2 cellular contexts compared by ENCODE assay signal in the genomic region with DNA sequence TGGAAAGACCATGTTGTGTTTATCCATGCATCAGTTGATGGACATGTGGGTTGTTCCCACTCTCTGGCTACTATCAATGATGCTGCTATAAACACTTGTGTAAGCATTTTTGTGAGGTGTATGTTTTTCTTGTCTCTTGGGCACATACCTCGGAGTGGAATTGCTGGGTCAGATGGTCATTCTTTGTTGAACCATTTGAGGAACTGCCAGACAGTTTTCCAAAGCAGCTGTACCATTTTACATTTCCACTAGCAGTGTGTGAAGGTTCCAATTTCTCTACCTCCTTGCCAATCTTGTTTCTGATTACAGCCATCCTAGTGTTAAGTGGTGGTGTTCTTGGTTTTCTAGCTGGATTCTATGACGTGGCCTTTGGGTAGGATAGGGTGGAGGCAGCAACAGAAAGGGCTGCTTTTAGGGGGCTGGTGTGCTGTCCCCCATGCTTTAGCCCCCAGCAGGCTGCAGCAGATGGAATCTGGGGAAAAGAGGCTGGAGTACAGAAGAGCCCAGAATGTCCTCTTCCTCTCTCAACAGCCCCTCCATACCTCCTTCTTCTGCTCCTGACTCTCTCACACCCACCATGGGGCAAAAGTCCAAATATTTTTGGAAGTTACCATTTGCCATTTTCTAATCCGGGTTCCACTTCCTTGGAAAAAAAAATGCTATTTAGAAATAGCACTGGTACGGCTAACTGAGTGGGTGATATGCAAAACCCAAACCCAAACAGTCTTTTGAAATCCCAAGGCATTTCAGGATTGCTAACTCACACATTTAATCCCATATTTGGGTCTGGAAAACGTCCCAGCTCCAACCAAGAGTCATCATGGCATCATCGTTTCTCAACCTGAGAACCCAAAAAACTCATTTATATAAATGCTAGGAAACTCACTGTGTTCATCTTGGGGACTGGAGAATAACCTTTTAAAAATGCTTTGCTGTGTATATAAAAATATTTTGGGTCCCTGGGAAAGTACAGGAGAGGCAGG.
A peak's percentile ranks its signal among the peaks of the same experiment; 100 is the strongest.
TF ChIP-seq lines count a peak whose summit lies in the region.

No MANE protein-coding gene starts in this region.

TF ChIP-seq in SK-N-SH, 30 proteins besides CTCF, POLR2A, EP300 and RAD21 (continued from another document and continues in another):
- TF ChIP-seq, protein P1, sequence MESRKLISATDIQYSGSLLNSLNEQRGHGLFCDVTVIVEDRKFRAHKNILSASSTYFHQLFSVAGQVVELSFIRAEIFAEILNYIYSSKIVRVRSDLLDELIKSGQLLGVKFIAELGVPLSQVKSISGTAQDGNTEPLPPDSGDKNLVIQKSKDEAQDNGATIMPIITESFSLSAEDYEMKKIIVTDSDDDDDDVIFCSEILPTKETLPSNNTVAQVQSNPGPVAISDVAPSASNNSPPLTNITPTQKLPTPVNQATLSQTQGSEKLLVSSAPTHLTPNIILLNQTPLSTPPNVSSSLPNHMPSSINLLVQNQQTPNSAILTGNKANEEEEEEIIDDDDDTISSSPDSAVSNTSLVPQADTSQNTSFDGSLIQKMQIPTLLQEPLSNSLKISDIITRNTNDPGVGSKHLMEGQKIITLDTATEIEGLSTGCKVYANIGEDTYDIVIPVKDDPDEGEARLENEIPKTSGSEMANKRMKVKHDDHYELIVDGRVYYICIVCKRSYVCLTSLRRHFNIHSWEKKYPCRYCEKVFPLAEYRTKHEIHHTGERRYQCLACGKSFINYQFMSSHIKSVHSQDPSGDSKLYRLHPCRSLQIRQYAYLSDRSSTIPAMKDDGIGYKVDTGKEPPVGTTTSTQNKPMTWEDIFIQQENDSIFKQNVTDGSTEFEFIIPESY (IDR thresholded peaks at IDR 0.05; ENCODE audit: borderline replicate concordance, low read depth) = no peak
- no peak for TF ChIP-seq EZH2phosphoT487 (IDR thresholded peaks at IDR 0.05; ENCODE audit: borderline replicate concordance, low read depth)
- no peak for TF ChIP-seq ELF1 (IDR thresholded peaks at IDR 0.05)
- TF ChIP-seq MEF2A (IDR thresholded peaks at IDR 0.05; ENCODE audit: borderline replicate concordance, low read depth) = no peak
- no peak for TF ChIP-seq RFX5 (IDR thresholded peaks at IDR 0.05; ENCODE audit: low read length)
- peak; percentile 21; the same call in 1 of the 2 replicates for TF ChIP-seq TCF12 (IDR thresholded peaks at IDR 0.05)
- TF ChIP-seq GATA2 (CRISPR knock-in tag; IDR thresholded peaks at IDR 0.05) = no peak
- 0 out of 2 replicates have a peak, but pooled peaks have one; percentile 28 for TF ChIP-seq JUND (IDR thresholded peaks at IDR 0.05)
- no peak for TF ChIP-seq SMC3 (IDR thresholded peaks at IDR 0.05; ENCODE audit: low read depth, low read length)
- no peak for TF ChIP-seq MXI1 (IDR thresholded peaks at IDR 0.05; ENCODE audit: low read depth, low read length)
- no peak for TF ChIP-seq TAF1 (IDR thresholded peaks at IDR 0.05; ENCODE audit: borderline replicate concordance, low read depth, low read length)
- TF ChIP-seq, protein P2, sequence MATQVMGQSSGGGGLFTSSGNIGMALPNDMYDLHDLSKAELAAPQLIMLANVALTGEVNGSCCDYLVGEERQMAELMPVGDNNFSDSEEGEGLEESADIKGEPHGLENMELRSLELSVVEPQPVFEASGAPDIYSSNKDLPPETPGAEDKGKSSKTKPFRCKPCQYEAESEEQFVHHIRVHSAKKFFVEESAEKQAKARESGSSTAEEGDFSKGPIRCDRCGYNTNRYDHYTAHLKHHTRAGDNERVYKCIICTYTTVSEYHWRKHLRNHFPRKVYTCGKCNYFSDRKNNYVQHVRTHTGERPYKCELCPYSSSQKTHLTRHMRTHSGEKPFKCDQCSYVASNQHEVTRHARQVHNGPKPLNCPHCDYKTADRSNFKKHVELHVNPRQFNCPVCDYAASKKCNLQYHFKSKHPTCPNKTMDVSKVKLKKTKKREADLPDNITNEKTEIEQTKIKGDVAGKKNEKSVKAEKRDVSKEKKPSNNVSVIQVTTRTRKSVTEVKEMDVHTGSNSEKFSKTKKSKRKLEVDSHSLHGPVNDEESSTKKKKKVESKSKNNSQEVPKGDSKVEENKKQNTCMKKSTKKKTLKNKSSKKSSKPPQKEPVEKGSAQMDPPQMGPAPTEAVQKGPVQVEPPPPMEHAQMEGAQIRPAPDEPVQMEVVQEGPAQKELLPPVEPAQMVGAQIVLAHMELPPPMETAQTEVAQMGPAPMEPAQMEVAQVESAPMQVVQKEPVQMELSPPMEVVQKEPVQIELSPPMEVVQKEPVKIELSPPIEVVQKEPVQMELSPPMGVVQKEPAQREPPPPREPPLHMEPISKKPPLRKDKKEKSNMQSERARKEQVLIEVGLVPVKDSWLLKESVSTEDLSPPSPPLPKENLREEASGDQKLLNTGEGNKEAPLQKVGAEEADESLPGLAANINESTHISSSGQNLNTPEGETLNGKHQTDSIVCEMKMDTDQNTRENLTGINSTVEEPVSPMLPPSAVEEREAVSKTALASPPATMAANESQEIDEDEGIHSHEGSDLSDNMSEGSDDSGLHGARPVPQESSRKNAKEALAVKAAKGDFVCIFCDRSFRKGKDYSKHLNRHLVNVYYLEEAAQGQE (IDR thresholded peaks at IDR 0.05; ENCODE audit: low read depth, low read length) = no peak
- TF ChIP-seq, protein P3, sequence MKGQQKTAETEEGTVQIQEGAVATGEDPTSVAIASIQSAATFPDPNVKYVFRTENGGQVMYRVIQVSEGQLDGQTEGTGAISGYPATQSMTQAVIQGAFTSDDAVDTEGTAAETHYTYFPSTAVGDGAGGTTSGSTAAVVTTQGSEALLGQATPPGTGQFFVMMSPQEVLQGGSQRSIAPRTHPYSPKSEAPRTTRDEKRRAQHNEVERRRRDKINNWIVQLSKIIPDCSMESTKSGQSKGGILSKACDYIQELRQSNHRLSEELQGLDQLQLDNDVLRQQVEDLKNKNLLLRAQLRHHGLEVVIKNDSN (IDR thresholded peaks at IDR 0.05; ENCODE audit: borderline replicate concordance, low read depth) = no peak
- TF ChIP-seq RCOR1 (IDR thresholded peaks at IDR 0.05; ENCODE audit: low read length) = no peak
- TF ChIP-seq, protein P4, sequence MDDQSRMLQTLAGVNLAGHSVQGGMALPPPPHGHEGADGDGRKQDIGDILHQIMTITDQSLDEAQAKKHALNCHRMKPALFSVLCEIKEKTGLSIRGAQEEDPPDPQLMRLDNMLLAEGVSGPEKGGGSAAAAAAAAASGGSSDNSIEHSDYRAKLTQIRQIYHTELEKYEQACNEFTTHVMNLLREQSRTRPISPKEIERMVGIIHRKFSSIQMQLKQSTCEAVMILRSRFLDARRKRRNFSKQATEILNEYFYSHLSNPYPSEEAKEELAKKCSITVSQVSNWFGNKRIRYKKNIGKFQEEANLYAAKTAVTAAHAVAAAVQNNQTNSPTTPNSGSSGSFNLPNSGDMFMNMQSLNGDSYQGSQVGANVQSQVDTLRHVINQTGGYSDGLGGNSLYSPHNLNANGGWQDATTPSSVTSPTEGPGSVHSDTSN (IDR thresholded peaks at IDR 0.05) = no peak
- no peak for TF ChIP-seq CHD2 (IDR thresholded peaks at IDR 0.05; ENCODE audit: low read length, partially characterized antibody)
- TF ChIP-seq NFIC (IDR thresholded peaks at IDR 0.05; ENCODE audit: borderline replicate concordance) = peak; percentile 34; the same call in 1 of the 2 replicates
- TF ChIP-seq FOSL2 (IDR thresholded peaks at IDR 0.05; ENCODE audit: borderline replicate concordance, low read depth) = peak; percentile 36; the same call in 1 of the 2 replicates
- TF ChIP-seq YY1 (IDR thresholded peaks at IDR 0.05; ENCODE audit: low read depth) = no peak
- TF ChIP-seq TEAD4 (IDR thresholded peaks at IDR 0.05; ENCODE audit: borderline replicate concordance, insufficient read depth) = no peak

TF ChIP-seq in SK-N-SH treated with all-trans-retinoic acid at 6 μM for 48 hours, 23 proteins besides CTCF, POLR2A, EP300 and RAD21 (continued from another document):
- TF ChIP-seq, protein P5, sequence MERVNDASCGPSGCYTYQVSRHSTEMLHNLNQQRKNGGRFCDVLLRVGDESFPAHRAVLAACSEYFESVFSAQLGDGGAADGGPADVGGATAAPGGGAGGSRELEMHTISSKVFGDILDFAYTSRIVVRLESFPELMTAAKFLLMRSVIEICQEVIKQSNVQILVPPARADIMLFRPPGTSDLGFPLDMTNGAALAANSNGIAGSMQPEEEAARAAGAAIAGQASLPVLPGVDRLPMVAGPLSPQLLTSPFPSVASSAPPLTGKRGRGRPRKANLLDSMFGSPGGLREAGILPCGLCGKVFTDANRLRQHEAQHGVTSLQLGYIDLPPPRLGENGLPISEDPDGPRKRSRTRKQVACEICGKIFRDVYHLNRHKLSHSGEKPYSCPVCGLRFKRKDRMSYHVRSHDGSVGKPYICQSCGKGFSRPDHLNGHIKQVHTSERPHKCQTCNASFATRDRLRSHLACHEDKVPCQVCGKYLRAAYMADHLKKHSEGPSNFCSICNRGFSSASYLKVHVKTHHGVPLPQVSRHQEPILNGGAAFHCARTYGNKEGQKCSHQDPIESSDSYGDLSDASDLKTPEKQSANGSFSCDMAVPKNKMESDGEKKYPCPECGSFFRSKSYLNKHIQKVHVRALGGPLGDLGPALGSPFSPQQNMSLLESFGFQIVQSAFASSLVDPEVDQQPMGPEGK (CRISPR knock-in tag; IDR thresholded peaks at IDR 0.05; ENCODE audit: borderline replicate concordance) = no peak
- TF ChIP-seq BACH2 (CRISPR knock-in tag; IDR thresholded peaks at IDR 0.05; ENCODE audit: borderline replicate concordance) = no peak
- TF ChIP-seq RARB (CRISPR knock-in tag; IDR thresholded peaks at IDR 0.05) = no peak
- TF ChIP-seq, protein P6, sequence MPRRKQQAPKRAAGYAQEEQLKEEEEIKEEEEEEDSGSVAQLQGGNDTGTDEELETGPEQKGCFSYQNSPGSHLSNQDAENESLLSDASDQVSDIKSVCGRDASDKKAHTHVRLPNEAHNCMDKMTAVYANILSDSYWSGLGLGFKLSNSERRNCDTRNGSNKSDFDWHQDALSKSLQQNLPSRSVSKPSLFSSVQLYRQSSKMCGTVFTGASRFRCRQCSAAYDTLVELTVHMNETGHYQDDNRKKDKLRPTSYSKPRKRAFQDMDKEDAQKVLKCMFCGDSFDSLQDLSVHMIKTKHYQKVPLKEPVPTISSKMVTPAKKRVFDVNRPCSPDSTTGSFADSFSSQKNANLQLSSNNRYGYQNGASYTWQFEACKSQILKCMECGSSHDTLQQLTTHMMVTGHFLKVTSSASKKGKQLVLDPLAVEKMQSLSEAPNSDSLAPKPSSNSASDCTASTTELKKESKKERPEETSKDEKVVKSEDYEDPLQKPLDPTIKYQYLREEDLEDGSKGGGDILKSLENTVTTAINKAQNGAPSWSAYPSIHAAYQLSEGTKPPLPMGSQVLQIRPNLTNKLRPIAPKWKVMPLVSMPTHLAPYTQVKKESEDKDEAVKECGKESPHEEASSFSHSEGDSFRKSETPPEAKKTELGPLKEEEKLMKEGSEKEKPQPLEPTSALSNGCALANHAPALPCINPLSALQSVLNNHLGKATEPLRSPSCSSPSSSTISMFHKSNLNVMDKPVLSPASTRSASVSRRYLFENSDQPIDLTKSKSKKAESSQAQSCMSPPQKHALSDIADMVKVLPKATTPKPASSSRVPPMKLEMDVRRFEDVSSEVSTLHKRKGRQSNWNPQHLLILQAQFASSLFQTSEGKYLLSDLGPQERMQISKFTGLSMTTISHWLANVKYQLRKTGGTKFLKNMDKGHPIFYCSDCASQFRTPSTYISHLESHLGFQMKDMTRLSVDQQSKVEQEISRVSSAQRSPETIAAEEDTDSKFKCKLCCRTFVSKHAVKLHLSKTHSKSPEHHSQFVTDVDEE (CRISPR knock-in tag; IDR thresholded peaks at IDR 0.05) = no peak
- TF ChIP-seq CSDC2 (CRISPR knock-in tag; IDR thresholded peaks at IDR 0.05) = no peak
- no peak for TF ChIP-seq ESRRG (CRISPR knock-in tag; IDR thresholded peaks at IDR 0.05)
- TF ChIP-seq ZC3H10 (CRISPR knock-in tag; IDR thresholded peaks at IDR 0.05) = no peak
- TF ChIP-seq, protein P7, sequence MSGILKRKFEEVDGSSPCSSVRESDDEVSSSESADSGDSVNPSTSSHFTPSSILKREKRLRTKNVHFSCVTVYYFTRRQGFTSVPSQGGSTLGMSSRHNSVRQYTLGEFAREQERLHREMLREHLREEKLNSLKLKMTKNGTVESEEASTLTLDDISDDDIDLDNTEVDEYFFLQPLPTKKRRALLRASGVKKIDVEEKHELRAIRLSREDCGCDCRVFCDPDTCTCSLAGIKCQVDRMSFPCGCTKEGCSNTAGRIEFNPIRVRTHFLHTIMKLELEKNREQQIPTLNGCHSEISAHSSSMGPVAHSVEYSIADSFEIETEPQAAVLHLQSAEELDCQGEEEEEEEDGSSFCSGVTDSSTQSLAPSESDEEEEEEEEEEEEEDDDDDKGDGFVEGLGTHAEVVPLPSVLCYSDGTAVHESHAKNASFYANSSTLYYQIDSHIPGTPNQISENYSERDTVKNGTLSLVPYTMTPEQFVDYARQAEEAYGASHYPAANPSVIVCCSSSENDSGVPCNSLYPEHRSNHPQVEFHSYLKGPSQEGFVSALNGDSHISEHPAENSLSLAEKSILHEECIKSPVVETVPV (CRISPR knock-in tag; IDR thresholded peaks at IDR 0.05) = no peak
- TF ChIP-seq ISL1 (CRISPR knock-in tag; IDR thresholded peaks at IDR 0.05) = no peak
- TF ChIP-seq, protein P8, sequence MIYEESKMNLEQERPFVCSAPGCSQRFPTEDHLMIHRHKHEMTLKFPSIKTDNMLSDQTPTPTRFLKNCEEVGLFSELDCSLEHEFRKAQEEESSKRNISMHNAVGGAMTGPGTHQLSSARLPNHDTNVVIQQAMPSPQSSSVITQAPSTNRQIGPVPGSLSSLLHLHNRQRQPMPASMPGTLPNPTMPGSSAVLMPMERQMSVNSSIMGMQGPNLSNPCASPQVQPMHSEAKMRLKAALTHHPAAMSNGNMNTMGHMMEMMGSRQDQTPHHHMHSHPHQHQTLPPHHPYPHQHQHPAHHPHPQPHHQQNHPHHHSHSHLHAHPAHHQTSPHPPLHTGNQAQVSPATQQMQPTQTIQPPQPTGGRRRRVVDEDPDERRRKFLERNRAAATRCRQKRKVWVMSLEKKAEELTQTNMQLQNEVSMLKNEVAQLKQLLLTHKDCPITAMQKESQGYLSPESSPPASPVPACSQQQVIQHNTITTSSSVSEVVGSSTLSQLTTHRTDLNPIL (CRISPR knock-in tag; IDR thresholded peaks at IDR 0.05; ENCODE audit: low read depth) = no peak
- no peak for TF ChIP-seq PPARA (CRISPR knock-in tag; IDR thresholded peaks at IDR 0.05; ENCODE audit: borderline replicate concordance)
- TF ChIP-seq SNAI2 (CRISPR knock-in tag; IDR thresholded peaks at IDR 0.05) = no peak
TF ChIP-seq in SK-N-SH treated with all-trans-retinoic acid at 6 μM for 48 hours: peak in this region for 0.
